24 cellular contexts compared by ENCODE assay signal in genomic region chr2:138572318-138572717, GRCh38.
DNase-seq lines count a peak whose midpoint lies in the region; ATAC-seq, FAIRE-seq and TF ChIP-seq lines count a peak whose summit lies in the region.
"Had no signal": no experiment of that assay in that cellular context is flagged by ENCODE, and none has a peak within 500 bp of the region (broad histone marks: within the 10 kb centered on the region; RNA-seq: fewer than 3 reads in every experiment).

No MANE protein-coding gene starts in this region.

- H3K4me3 ChIP-seq in HepG2 (replicated peaks in 1 of 3; ENCODE audit: insufficient read depth in 1 of 3, low read depth in 2 of 3, low read length in 3 of 3) (no peak overlapping the region), right lobe of liver (no peak overlapping the region), choroid plexus epithelial cell (ENCODE audit: low read depth, low read length) (no peak overlapping the region), small intestine (ENCODE audit: low read depth in 1 of 2, low read length in 2 of 2) (no peak overlapping the region)
- H3K4me3 ChIP-seq: lung, PC-9, uterus had no signal

- H3K27ac ChIP-seq in HepG2 (ENCODE audit: extremely low read length, insufficient read depth, low read length) (no peak overlapping the region), right lobe of liver (no peak overlapping the region), small intestine (ENCODE audit: low read depth in 1 of 2, low read length in 1 of 2) (no peak overlapping the region)
- H3K27ac ChIP-seq: 22Rv1, PC-9, uterus had no signal

- DNase-seq in DMS 273 (lab: John Stamatoyannopoulos, UW; ENCODE audit: unreplicated experiment) (peak; percentile 14), DMS 273 treated with DMSO at 0.1 percent for 48 hours (lab: John Stamatoyannopoulos, UW) (no peak), HepG2 (ENCODE audit: low spot score) (no peak), right lobe of liver (no peak), choroid plexus epithelial cell (ENCODE audit: low read depth) (peak; percentile 50), small intestine (no peak), CD1c-positive myeloid dendritic cell (ENCODE audit: extremely low spot score) (no peak), NCI-H446 treated with DMSO at 0.1 percent for 48 hours (lab: John Stamatoyannopoulos, UW) (no peak)
- DNase-seq: activated CD4-positive, alpha-beta T cell treated with anti-CD3 and anti-CD28 coated beads, Interleukin-2, amount 50 U/mL, for 4 hours; activated CD8-positive, alpha-beta memory T cell treated with anti-CD3 and anti-CD28 coated beads, Interleukin-2, amount 50 U/mL, for 48 hours; activated effector memory CD4-positive, alpha-beta T cell treated with Interleukin-2 at 50 U/mL for 16 hours; Caco-2; foreskin fibroblast; hypothalamus; Kasumi-1; kidney; NCI-H526 treated with DMSO at 0.1 percent for 48 hours; PC-9; right cardiac atrium; uterus had no signal

- intact Hi-C loops in HepG2 (cut with micrococcal nuclease; ENCODE audit: unreplicated experiment) = no loop called here
- intact Hi-C loops in right lobe of liver (cut with DNase I) = no loop called here

- 94% methylated on average over 2 of the region's 2 CpGs for WGBS in HepG2 (ENCODE audit: low lambda C conversion rate)
- WGBS in right lobe of liver (ENCODE audit: insufficient coverage, low coverage, low lambda C conversion rate, missing lambda C conversion rate) = 90% methylated on average over 2 of the region's 2 CpGs
- WGBS in small intestine, 3 donors = 91 to 96% (median 92%) methylated on average over 2 of the region's 2 CpGs

- H3K4me1 ChIP-seq in HepG2 (ENCODE audit: insufficient read depth, low read length) (no peaks in the 10 kb centered on the region), right lobe of liver (no peaks in the 10 kb centered on the region), small intestine (ENCODE audit: control insufficient read depth in 2 of 2, insufficient read depth in 1 of 2, low read depth in 1 of 2, low read length in 1 of 2) (no peaks in the 10 kb centered on the region)
- H3K4me1 ChIP-seq: Caco-2, uterus had no signal

- TF ChIP-seq POLR2A in HepG2 (IDR thresholded peaks at IDR 0.05; ENCODE audit: insufficient read depth in 1 of 2, low read depth in 2 of 2, low read length in 2 of 2) = no peak
- no peak for TF ChIP-seq POLR2A in right lobe of liver (IDR thresholded peaks at IDR 0.05)

- H3K27me3 ChIP-seq in HepG2 (ENCODE audit: control insufficient read depth in 1 of 2, insufficient read depth in 2 of 2, low read length in 2 of 2) = no peaks in the 10 kb centered on the region
- no peaks in the 10 kb centered on the region for H3K27me3 ChIP-seq in right lobe of liver
- no peaks in the 10 kb centered on the region for H3K27me3 ChIP-seq in small intestine (ENCODE audit: control insufficient read depth in 2 of 2, insufficient read depth in 2 of 2, low read length in 2 of 2)
- H3K27me3 ChIP-seq: uterus had no signal

- no peaks in the 10 kb centered on the region for H4K20me1 ChIP-seq in HepG2 (ENCODE audit: insufficient read depth, low read length)

- POLR2A ChIA-PET in HepG2 (lab: Yijun Ruan, JAX) = no interaction called here

- TF ChIP-seq CTCF in HepG2 (CRISPR knock-in tag; IDR thresholded peaks at IDR 0.05) (no peak), right lobe of liver (IDR thresholded peaks at IDR 0.05) (no peak), choroid plexus epithelial cell (conservative IDR thresholded peaks at IDR 0.05; ENCODE audit: low read depth, low read length) (no peak)

- FAIRE-seq in HepG2 (lab: Jason Lieb, UNC) = no peak
- peak; percentile 49 for FAIRE-seq in small intestine (lab: Jason Lieb, UNC)
- FAIRE-seq: GM18507 had no signal

- no peak overlapping the region for H3K9ac ChIP-seq in HepG2 (ENCODE audit: insufficient read depth, low read depth, low read length)

- H3K4me2 ChIP-seq in HepG2 (ENCODE audit: low read depth, low read length) = no peak overlapping the region
- H3K4me2 ChIP-seq: PC-9 had no signal

- no peaks in the 10 kb centered on the region for H3K79me2 ChIP-seq in HepG2 (ENCODE audit: insufficient read depth, low read length)

- no peak for TF ChIP-seq RAD21 in HepG2 (CRISPR knock-in tag; IDR thresholded peaks at IDR 0.05)

- CTCF ChIA-PET in HepG2 (lab: Yijun Ruan, JAX; ENCODE audit: low intra/inter-chr PET ratio, low total read pairs) = no interaction called here

- ATAC-seq in HepG2 (no peak), right lobe of liver (no peak)
- ATAC-seq: HCT116, right cardiac atrium had no signal

- in situ Hi-C loops in HepG2 (cut with HindIII; ENCODE audit: extremely low pct_ligation_motif_present, low pct_unique_long_range_greater_than_20kb) = no loop called here

- H3K9me3 ChIP-seq in HepG2 (ENCODE audit: low read length) (no peaks in the 10 kb centered on the region), right lobe of liver (no peaks in the 10 kb centered on the region), small intestine (ENCODE audit: control insufficient read depth, low read depth) (no peaks in the 10 kb centered on the region)
- H3K9me3 ChIP-seq: Caco-2, uterus had no signal

- TF ChIP-seq EP300 in HepG2 (IDR thresholded peaks at IDR 0.05; ENCODE audit: low read depth in 2 of 2, low read length in 2 of 2) (no peak), HepG2 (CRISPR knock-in tag; IDR thresholded peaks at IDR 0.05; ENCODE audit: borderline replicate concordance) (no peak)

- H3K36me3 ChIP-seq in HepG2 (replicated peaks in 1 of 2; ENCODE audit: control insufficient read depth in 1 of 2, insufficient read depth in 2 of 2, low read length in 2 of 2) = peaks cover 10 to 28% of the 10 kb centered on the region in 2 experiments; a peak in 4 of 5 replicates
- H3K36me3 ChIP-seq in right lobe of liver = peaks cover 0 to 14% (median 0%) of the 10 kb centered on the region in 4 donors
- peaks cover 0 to 12% of the 10 kb centered on the region in 2 donors for H3K36me3 ChIP-seq in small intestine (ENCODE audit: control insufficient read depth in 2 of 2, insufficient read depth in 2 of 2, low read length in 2 of 2)
- H3K36me3 ChIP-seq: uterus had no signal

- H2AFZ ChIP-seq in HepG2 (ENCODE audit: low read length) = no peak overlapping the region
- H2AFZ ChIP-seq: PC-9 had no signal

- no TSS peak for BruUV-seq in HepG2 (replicated peaks; lab: Mats Ljungman, UMichigan)

TF ChIP-seq in HepG2, 621 proteins besides CTCF, POLR2A, EP300 and RAD21:
- TF ChIP-seq NBN (conservative IDR thresholded peaks at IDR 0.05) = no peak
- TF ChIP-seq ARID4A (CRISPR knock-in tag; IDR thresholded peaks at IDR 0.05; ENCODE audit: borderline replicate concordance) = no peak
- TF ChIP-seq LCORL (IDR thresholded peaks at IDR 0.05) = peak; percentile 66; the same call in 1 of the 2 replicates
- no peak for TF ChIP-seq LCORL (CRISPR knock-in tag; IDR thresholded peaks at IDR 0.05)
- TF ChIP-seq POGZ (CRISPR knock-in tag; IDR thresholded peaks at IDR 0.05) = no peak
- no peak for TF ChIP-seq KAT7 (CRISPR knock-in tag; IDR thresholded peaks at IDR 0.05; ENCODE audit: borderline replicate concordance)

Comparison
In these comparisons a context has a peak if more than half of its experiments do, and no peak if none do; other contexts are left out.
1. DNase-seq: peak in DMS 273 (single experiment) and choroid plexus epithelial cell (single experiment); none in DMS 273 treated with DMSO at 0.1 percent for 48 hours (single experiment), HepG2 (single experiment), right lobe of liver (0 of 3), small intestine (single experiment), CD1c-positive myeloid dendritic cell (single experiment) and NCI-H446 treated with DMSO at 0.1 percent for 48 hours (single experiment).